ENCODE assay signal across 19 cellular contexts in the genomic region with DNA sequence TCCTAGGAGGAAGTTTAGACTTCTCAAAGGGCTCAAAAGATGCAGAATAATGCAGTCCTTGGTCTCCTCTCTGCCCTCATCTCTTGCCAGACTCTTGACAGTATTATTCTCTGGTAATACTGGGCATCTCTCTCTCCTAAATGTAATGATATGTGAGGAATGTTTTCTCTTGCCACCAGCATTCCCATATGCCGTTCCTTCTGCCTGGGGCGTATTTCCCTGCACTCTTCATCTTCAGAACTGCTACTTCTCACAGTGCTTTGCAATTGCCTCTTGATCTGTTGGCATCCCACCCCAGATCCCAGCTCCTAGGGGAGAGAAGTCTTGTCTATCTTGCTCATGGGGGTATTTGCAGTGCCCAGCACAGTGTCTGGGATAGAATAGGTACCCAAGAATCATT.
"Had no signal": no experiment of that assay in that cellular context is flagged by ENCODE, and none has a peak within 500 bp of the region (broad histone marks: within the 10 kb centered on the region; RNA-seq: fewer than 3 reads in every experiment).

No MANE protein-coding gene starts in this region.

- FAIRE-seq: frontal cortex, islet of Langerhans, urothelium cell line had no signal

- DNase-seq: cortex of kidney; dorsolateral prefrontal cortex; effector CD8-positive, alpha-beta T cell; heart left ventricle; hypothalamus; kidney glomerular epithelial cell; mucosa of descending colon; naive thymus-derived CD8-positive, alpha-beta T cell; ovary; psoas muscle; retina; right lobe of liver; stimulated activated CD4-positive, alpha-beta T cell treated with anti-CD3 and anti-CD28 coated beads, Interleukin-2, amount 100 ng/mL, for 24 hours; stimulated activated naive CD4-positive, alpha-beta T cell treated with Interleukin-2 at 50 U/mL for 16 hours had no signal

- H3K4me3 ChIP-seq: dorsolateral prefrontal cortex, heart left ventricle, mucosa of descending colon, ovary, psoas muscle, right lobe of liver, skin epidermis had no signal

- H3K27ac ChIP-seq: dorsolateral prefrontal cortex, heart left ventricle, ovary, psoas muscle, right lobe of liver, skin epidermis had no signal

- ATAC-seq: esophagus mucosa; heart left ventricle; mucosa of descending colon; naive thymus-derived CD8-positive, alpha-beta T cell; psoas muscle; right lobe of liver had no signal

- H3K9me3 ChIP-seq: heart left ventricle, mucosa of descending colon, ovary, psoas muscle, right lobe of liver had no signal

- H3K4me1 ChIP-seq: psoas muscle, right lobe of liver had no signal

- H3K36me3 ChIP-seq: heart left ventricle, ovary, right lobe of liver had no signal

- H3K27me3 ChIP-seq: dorsolateral prefrontal cortex, heart left ventricle, ovary, right lobe of liver had no signal
